ENCODE assay signal across 2 cellular contexts in the genomic region with DNA sequence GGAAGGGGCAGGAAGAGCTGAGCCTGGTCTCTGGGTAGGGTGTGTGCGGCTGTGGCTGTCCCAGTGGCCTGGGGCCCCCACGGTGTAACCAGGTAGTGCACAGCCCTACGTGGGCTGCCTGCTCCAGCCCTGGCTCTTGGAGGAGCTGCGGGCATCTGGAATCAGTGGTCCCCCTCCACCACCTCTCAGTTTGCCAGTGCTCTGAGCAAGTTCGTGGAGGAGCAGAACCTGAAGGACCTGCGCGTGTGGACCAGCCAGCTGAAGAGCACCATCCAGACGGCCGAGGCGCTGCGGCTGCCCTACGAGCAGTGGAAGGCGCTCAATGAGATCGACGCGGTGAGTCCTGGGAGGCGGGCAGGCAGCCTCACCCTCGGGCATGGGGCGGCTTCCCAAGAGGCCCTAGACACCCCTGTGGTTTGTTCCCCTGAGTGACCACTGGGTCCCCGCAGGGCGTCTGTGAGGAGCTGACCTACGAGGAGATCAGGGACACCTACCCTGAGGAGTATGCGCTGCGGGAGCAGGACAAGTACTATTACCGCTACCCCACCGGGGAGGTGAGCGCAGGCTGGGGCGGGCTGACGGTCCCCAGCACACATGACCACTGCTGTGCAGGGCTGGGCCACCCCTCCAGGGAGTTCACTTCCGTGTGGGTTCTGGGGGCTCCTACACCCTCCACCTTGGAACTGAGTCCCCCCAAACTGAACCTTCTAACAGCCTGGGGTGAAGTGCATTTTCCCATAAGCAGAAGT.
TF ChIP-seq lines count a peak whose summit lies in the region.

No MANE protein-coding gene starts in this region.

TF ChIP-seq in GM12878, 131 proteins besides CTCF, POLR2A, EP300 and RAD21:
- no peak for TF ChIP-seq CHD2 (IDR thresholded peaks at IDR 0.05; ENCODE audit: borderline replicate concordance, low read depth, low read length)
- no peak for TF ChIP-seq NR2C2 (IDR thresholded peaks at IDR 0.05; ENCODE audit: borderline replicate concordance, control insufficient read depth, insufficient read length, low read depth)
- TF ChIP-seq, protein P1, sequence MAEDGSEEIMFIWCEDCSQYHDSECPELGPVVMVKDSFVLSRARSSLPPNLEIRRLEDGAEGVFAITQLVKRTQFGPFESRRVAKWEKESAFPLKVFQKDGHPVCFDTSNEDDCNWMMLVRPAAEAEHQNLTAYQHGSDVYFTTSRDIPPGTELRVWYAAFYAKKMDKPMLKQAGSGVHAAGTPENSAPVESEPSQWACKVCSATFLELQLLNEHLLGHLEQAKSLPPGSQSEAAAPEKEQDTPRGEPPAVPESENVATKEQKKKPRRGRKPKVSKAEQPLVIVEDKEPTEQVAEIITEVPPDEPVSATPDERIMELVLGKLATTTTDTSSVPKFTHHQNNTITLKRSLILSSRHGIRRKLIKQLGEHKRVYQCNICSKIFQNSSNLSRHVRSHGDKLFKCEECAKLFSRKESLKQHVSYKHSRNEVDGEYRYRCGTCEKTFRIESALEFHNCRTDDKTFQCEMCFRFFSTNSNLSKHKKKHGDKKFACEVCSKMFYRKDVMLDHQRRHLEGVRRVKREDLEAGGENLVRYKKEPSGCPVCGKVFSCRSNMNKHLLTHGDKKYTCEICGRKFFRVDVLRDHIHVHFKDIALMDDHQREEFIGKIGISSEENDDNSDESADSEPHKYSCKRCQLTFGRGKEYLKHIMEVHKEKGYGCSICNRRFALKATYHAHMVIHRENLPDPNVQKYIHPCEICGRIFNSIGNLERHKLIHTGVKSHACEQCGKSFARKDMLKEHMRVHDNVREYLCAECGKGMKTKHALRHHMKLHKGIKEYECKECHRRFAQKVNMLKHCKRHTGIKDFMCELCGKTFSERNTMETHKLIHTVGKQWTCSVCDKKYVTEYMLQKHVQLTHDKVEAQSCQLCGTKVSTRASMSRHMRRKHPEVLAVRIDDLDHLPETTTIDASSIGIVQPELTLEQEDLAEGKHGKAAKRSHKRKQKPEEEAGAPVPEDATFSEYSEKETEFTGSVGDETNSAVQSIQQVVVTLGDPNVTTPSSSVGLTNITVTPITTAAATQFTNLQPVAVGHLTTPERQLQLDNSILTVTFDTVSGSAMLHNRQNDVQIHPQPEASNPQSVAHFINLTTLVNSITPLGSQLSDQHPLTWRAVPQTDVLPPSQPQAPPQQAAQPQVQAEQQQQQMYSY (CRISPR knock-in tag; IDR thresholded peaks at IDR 0.05) = no peak
- no peak for TF ChIP-seq SIX5 (IDR thresholded peaks at IDR 0.05; ENCODE audit: low read depth, low read length, severe bottlenecking)
- TF ChIP-seq CBX5 (IDR thresholded peaks at IDR 0.05; ENCODE audit: low read depth) = no peak
- TF ChIP-seq BRCA1 (IDR thresholded peaks at IDR 0.05; ENCODE audit: low read depth, low read length) = no peak
- TF ChIP-seq KDM1A (IDR thresholded peaks at IDR 0.05; ENCODE audit: borderline replicate concordance) = no peak
- TF ChIP-seq CUX1 (IDR thresholded peaks at IDR 0.05; ENCODE audit: insufficient replicate concordance, low read depth, low read length) = no peak
- no peak for TF ChIP-seq PBX3 (IDR thresholded peaks at IDR 0.05; ENCODE audit: insufficient replicate concordance, low read depth, low read length)
- TF ChIP-seq ETV6 (conservative IDR thresholded peaks at IDR 0.05 in 1 of 2, IDR thresholded peaks at IDR 0.05 in 1 of 2; ENCODE audit: borderline replicate concordance in 1 of 2, low read depth in 1 of 2) = no peak
- no peak for TF ChIP-seq MTA3 (IDR thresholded peaks at IDR 0.05; ENCODE audit: borderline replicate concordance, low read length)
- TF ChIP-seq BCL11A (IDR thresholded peaks at IDR 0.05; ENCODE audit: low read depth, low read length) = no peak
- TF ChIP-seq KAT2A (conservative IDR thresholded peaks at IDR 0.05; ENCODE audit: control insufficient read depth, low read depth, low read length) = no peak
- no peak for TF ChIP-seq STAT1 (conservative IDR thresholded peaks at IDR 0.05)
TF ChIP-seq in GM12878: peak in this region for 0.

TF ChIP-seq in HepG2, 621 proteins besides CTCF, POLR2A, EP300 and RAD21:
- TF ChIP-seq NFE2 (CRISPR knock-in tag; IDR thresholded peaks at IDR 0.05) (no peak), IKZF4 (CRISPR knock-in tag; IDR thresholded peaks at IDR 0.05; ENCODE audit: borderline replicate concordance, low read depth, not compliant biosample characterization) (no peak), TEAD2 (CRISPR knock-in tag; IDR thresholded peaks at IDR 0.05) (no peak), ZNF691 (CRISPR knock-in tag; IDR thresholded peaks at IDR 0.05; ENCODE audit: borderline replicate concordance, low read depth) (no peak)
